In the genomic region with DNA sequence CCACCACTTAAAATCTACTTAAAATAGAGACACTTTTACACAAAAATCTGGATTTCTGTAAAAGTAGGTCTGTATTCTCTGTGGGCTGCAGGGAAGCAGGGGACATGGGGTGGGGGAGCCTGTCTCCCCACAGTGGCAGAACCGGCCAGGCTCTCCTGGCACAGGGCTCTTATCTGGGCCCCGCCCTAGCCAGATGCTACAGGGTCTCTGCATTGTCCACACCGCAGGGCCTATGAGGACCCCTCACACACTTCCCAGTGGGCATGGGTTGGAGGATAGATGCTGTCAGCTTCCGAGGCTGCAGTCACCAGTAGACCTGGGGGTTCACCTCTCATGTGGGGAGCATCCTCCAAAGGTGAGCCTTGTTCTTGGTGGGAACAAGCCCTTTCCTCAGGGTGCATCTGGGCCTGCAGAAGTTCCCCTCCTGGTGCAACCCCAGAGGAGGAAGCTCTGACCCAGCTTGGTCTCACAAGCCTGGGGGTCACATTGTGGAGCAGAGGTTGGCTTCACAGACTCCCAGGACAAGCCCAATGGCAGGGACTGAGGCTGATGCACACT, we compare ENCODE assay signal across 18 cellular contexts. TPM values are rescaled to one million over a fixed set of nuclear protein-coding genes. Genes with fewer than 3 reads are reported as not detected.
DNase-seq lines count a peak whose midpoint lies in the region; ATAC-seq, FAIRE-seq and TF ChIP-seq lines count a peak whose summit lies in the region.
"Had no signal": no experiment of that assay in that cellular context is flagged by ENCODE, and none has a peak within 500 bp of the region (broad histone marks: within the 10 kb centered on the region; RNA-seq: fewer than 3 reads in every experiment).

No MANE protein-coding gene starts in this region.

- no peaks in the 10 kb centered on the region for H3K27me3 ChIP-seq in endodermal cell (ENCODE audit: control insufficient read depth, insufficient read depth, low read length, poor library complexity, severe bottlenecking)
- peaks cover 0 to 79% (median 0%) of the 10 kb centered on the region in 3 experiments for H3K27me3 ChIP-seq in neuronal stem cell (ENCODE audit: control insufficient read depth in 3 of 3, insufficient read depth in 3 of 3, low read depth in 1 of 3, low read length in 3 of 3)
- H3K27me3 ChIP-seq: BE2C had no signal

- no peaks in the 10 kb centered on the region for H3K9me3 Mint-ChIP-seq in endodermal cell
- H3K9me3 Mint-ChIP-seq: CD4-positive, alpha-beta memory T cell; GM23338; H9 had no signal

- no peak overlapping the region for H4K91ac ChIP-seq in neuronal stem cell (ENCODE audit: low read depth, low read length, poor library complexity)

- no peak for TF ChIP-seq CTCF in endodermal cell (conservative IDR thresholded peaks at IDR 0.05)

- H3K27me3 Mint-ChIP-seq in endodermal cell (ENCODE audit: insufficient read depth), result no peaks in the 10 kb centered on the region

- H3K36me3 Mint-ChIP-seq in endodermal cell (ENCODE audit: low read depth), result no peaks in the 10 kb centered on the region
- H3K36me3 Mint-ChIP-seq: CD4-positive, alpha-beta memory T cell had no signal

- H3K4me1 ChIP-seq in endodermal cell (ENCODE audit: control insufficient read depth, insufficient read depth, low read length), result no peaks in the 10 kb centered on the region
- peaks cover 0 to 6% of the 10 kb centered on the region in 2 donors for H3K4me1 ChIP-seq in neuronal stem cell (ENCODE audit: control insufficient read depth in 2 of 2, insufficient read depth in 1 of 2, low read depth in 1 of 2, low read length in 2 of 2)
- H3K4me1 ChIP-seq: A549, BE2C had no signal

- H3K23ac ChIP-seq in neuronal stem cell (ENCODE audit: low read depth, low read length, poor library complexity), result peak overlapping the region; percentile 17

- H3K9ac ChIP-seq in endodermal cell (ENCODE audit: extremely low read depth, low read length, poor library complexity, severe bottlenecking) (no peak overlapping the region), neuronal stem cell (ENCODE audit: low read depth, low read length, poor library complexity) (peak overlapping the region; percentile 1)

- FAIRE-seq in HTR-8/SVneo (lab: Jason Lieb, UNC), result no peak
- FAIRE-seq: A549, GM12878 had no signal

- no peak overlapping the region for H3K18ac ChIP-seq in neuronal stem cell (ENCODE audit: low read length)

- H2AK5ac ChIP-seq in neuronal stem cell (ENCODE audit: low read depth, low read length), result no peak overlapping the region

- no peak overlapping the region for H2AFZ ChIP-seq in neuronal stem cell (ENCODE audit: low read length)
- H2AFZ ChIP-seq: GM23338 had no signal

- DNase-seq in cardiac septum (ENCODE audit: low spot score) (peak; percentile 62), left ventricle myocardium superior (no peak), endodermal cell (peak; percentile 29), neuronal stem cell (ENCODE audit: low spot score) (no peak), HTR-8/SVneo (ENCODE audit: insufficient read length, low spot score) (no peak), NCI-H2029 (lab: John Stamatoyannopoulos, UW) (no peak), hepatic stellate cell (ENCODE audit: low spot score) (no peak)
- DNase-seq: BE2C; CD4-positive, alpha-beta memory T cell; DMS79; H9 had no signal

- H2BK15ac ChIP-seq in neuronal stem cell (ENCODE audit: low read length), result no peak overlapping the region

- H3K4me3 Mint-ChIP-seq in endodermal cell, result no peak overlapping the region
- H3K4me3 Mint-ChIP-seq: CD4-positive, alpha-beta memory T cell; GM23338; H9 had no signal

- no peak overlapping the region for H2BK5ac ChIP-seq in neuronal stem cell (ENCODE audit: low read length)

- H3K79me1 ChIP-seq in neuronal stem cell (ENCODE audit: low read depth, low read length), result no peaks in the 10 kb centered on the region

- no peak overlapping the region for H3K14ac ChIP-seq in neuronal stem cell (ENCODE audit: low read length)

- H3K9me3 ChIP-seq in endodermal cell (ENCODE audit: control insufficient read depth, low read length), result no peaks in the 10 kb centered on the region
- H3K9me3 ChIP-seq in neuronal stem cell (replicated peaks in 1 of 2; ENCODE audit: control insufficient read depth in 2 of 2, insufficient read depth in 1 of 2, low read depth in 1 of 2, low read length in 2 of 2), result no peaks in the 10 kb centered on the region
- H3K9me3 ChIP-seq: A549, BE2C had no signal

- no peak overlapping the region for H2BK12ac ChIP-seq in neuronal stem cell (ENCODE audit: low read length)

- H3K4me3 ChIP-seq in endodermal cell (ENCODE audit: low read length) (no peak overlapping the region), neuronal stem cell (ENCODE audit: low read length in 2 of 2) (no peak overlapping the region)
- H3K4me3 ChIP-seq: A549, GM12878, GM23338 had no signal

- no peak overlapping the region for H3K27ac Mint-ChIP-seq in endodermal cell
- H3K27ac Mint-ChIP-seq: CD4-positive, alpha-beta memory T cell; GM23338; H9 had no signal

- intact Hi-C loops in cardiac septum (cut with DNase I), result no loop called here
- intact Hi-C loops in left ventricle myocardium superior (cut with micrococcal nuclease), result no loop called here

- no peak overlapping the region for H3K4me2 ChIP-seq in neuronal stem cell (ENCODE audit: insufficient read depth, low read length, poor library complexity, severe bottlenecking)
- H3K4me2 ChIP-seq: A549, GM23338 had no signal

- WGBS in endodermal cell (ENCODE audit: insufficient coverage in 1 of 2, insufficient read length in 1 of 2), 2 experiments, result 93 to 94% methylated on average over 2 to 4 of the region's 4 CpGs
- no CpG with 5 or more reads among the region's 4 CpGs for WGBS in neuronal stem cell (ENCODE audit: extremely low coverage in 2 of 2, insufficient read length in 2 of 2, insufficient replicate concordance in 1 of 2), 2 donors

- H3K4ac ChIP-seq in neuronal stem cell (ENCODE audit: low read length), result no peak overlapping the region

- H3K36me3 ChIP-seq in endodermal cell (ENCODE audit: control insufficient read depth, insufficient read depth, low read length) (no peaks in the 10 kb centered on the region), neuronal stem cell (replicated peaks in 1 of 2; ENCODE audit: control insufficient read depth in 2 of 2, insufficient read depth in 2 of 2, low read length in 2 of 2) (no peaks in the 10 kb centered on the region)
- H3K36me3 ChIP-seq: BE2C had no signal

- no peak overlapping the region for H3K27ac ChIP-seq in endodermal cell (ENCODE audit: low read depth, low read length)
- no peak overlapping the region for H3K27ac ChIP-seq in neuronal stem cell (replicated peaks; ENCODE audit: low read length)
- H3K27ac ChIP-seq: A549, C4-2B had no signal

- no peak for ATAC-seq in left ventricle myocardium superior
- ATAC-seq: GM12878 had no signal

- no peak overlapping the region for H4K8ac ChIP-seq in neuronal stem cell (ENCODE audit: low read depth, low read length)

- H3K4me1 Mint-ChIP-seq in endodermal cell, result no peaks in the 10 kb centered on the region
- H3K4me1 Mint-ChIP-seq: CD4-positive, alpha-beta memory T cell had no signal

- no peak overlapping the region for H2BK120ac ChIP-seq in neuronal stem cell (ENCODE audit: low read depth, low read length)

RNA-seq across cellular contexts. Expression of a gene that starts 15.4 kb away (rescaled TPM):
- total RNA-seq in cardiac septum (2,493 TPM), left ventricle myocardium superior (2,865 TPM), endodermal cell (100 to 1,000 TPM; 115 to 120 TPM)
- polyA plus RNA-seq in endodermal cell (2013, experiment 1 of 2), result 102 TPM
- 140 TPM for polyA plus RNA-seq in endodermal cell (2013, experiment 2 of 2)
- polyA plus RNA-seq in neuronal stem cell (2013, experiment 1 of 2), result 0.07 TPM
- polyA plus RNA-seq in neuronal stem cell (2013, experiment 2 of 2), result not detected
- total RNA-seq: CD4-positive, alpha-beta memory T cell; GM12878; GM23338; HT1080 had no signal
- polyA plus RNA-seq: A549; AG04450; CD4-positive, alpha-beta memory T cell had no signal

RNA-seq across cellular contexts. Expression of a gene that starts 32.7 kb away (rescaled TPM):
- 3.7 TPM for total RNA-seq in cardiac septum
- 1.4 TPM for total RNA-seq in left ventricle myocardium superior
- under 1 TPM; 0.29 to 0.48 TPM for total RNA-seq in endodermal cell
- 5.4 TPM for polyA plus RNA-seq in endodermal cell (2013, experiment 1 of 2)
- polyA plus RNA-seq in endodermal cell (2013, experiment 2 of 2), result 5.5 TPM
- 0.60 TPM for polyA plus RNA-seq in neuronal stem cell (2013, experiment 1 of 2)
- polyA plus RNA-seq in neuronal stem cell (2013, experiment 2 of 2), result 0.46 TPM
- total RNA-seq: G401, GM12878, HT1080 had no signal

RNA-seq across cellular contexts. Expression of a gene that starts 33.2 kb away (rescaled TPM):
- 88.1 TPM for total RNA-seq in cardiac septum
- total RNA-seq in left ventricle myocardium superior, result 92.9 TPM
- 100 to 1,000 TPM; 127 to 141 TPM for total RNA-seq in endodermal cell
- 118 TPM for polyA plus RNA-seq in endodermal cell (2013, experiment 1 of 2)
- 108 TPM for polyA plus RNA-seq in endodermal cell (2013, experiment 2 of 2)
- 157 TPM for polyA plus RNA-seq in neuronal stem cell (2013, experiment 1 of 2)
- polyA plus RNA-seq in neuronal stem cell (2013, experiment 2 of 2), result 156 TPM

RNA-seq across cellular contexts. Expression of a gene that starts 44.2 kb away (rescaled TPM):
- 56.1 TPM for total RNA-seq in cardiac septum
- 58.4 TPM for total RNA-seq in left ventricle myocardium superior
- 100 to 1,000 TPM in 1 of 2 donors, 10 to 100 TPM in 1; 96.2 to 101 TPM for total RNA-seq in endodermal cell
- 93.6 TPM for polyA plus RNA-seq in endodermal cell (2013, experiment 1 of 2)
- 85.7 TPM for polyA plus RNA-seq in endodermal cell (2013, experiment 2 of 2)
- 71.1 TPM for polyA plus RNA-seq in neuronal stem cell (2013, experiment 1 of 2)
- 69.2 TPM for polyA plus RNA-seq in neuronal stem cell (2013, experiment 2 of 2)

RNA-seq across cellular contexts. Expression of a gene that starts 52.4 kb away (rescaled TPM):
- total RNA-seq in cardiac septum, result 93.1 TPM
- total RNA-seq in left ventricle myocardium superior, result 18.4 TPM
- 10 to 100 TPM; 55.2 to 65.8 TPM for total RNA-seq in endodermal cell
- 52.9 TPM for polyA plus RNA-seq in endodermal cell (2013, experiment 1 of 2)
- polyA plus RNA-seq in endodermal cell (2013, experiment 2 of 2), result 51.0 TPM
- 24.7 TPM for polyA plus RNA-seq in neuronal stem cell (2013, experiment 1 of 2)
- polyA plus RNA-seq in neuronal stem cell (2013, experiment 2 of 2), result 25.4 TPM
- total RNA-seq: HT1080 had no signal
- polyA plus RNA-seq: A549 had no signal

Comparison
In these comparisons a context has a peak if more than half of its experiments do, and no peak if none do; other contexts are left out.
1. DNase-seq: peak in cardiac septum (single experiment) and endodermal cell (single experiment); none in left ventricle myocardium superior (single experiment), neuronal stem cell (single experiment), HTR-8/SVneo (single experiment), NCI-H2029 (single experiment) and hepatic stellate cell (single experiment).
2. RNA of a gene that starts 15.4 kb away (total RNA-seq): 2,865 TPM in left ventricle myocardium superior (single experiment) and 2,493 TPM in cardiac septum (single experiment); 115 to 120 TPM in endodermal cell; every median in the first group is over 10 times any median in the second.